17 cellular contexts compared by ENCODE assay signal in genomic region chr19:6227156-6227940, GRCh38. TPM values are rescaled to one million over a fixed set of nuclear protein-coding genes. Genes with fewer than 3 reads are reported as not detected.
A peak's percentile ranks its signal among the peaks of the same experiment; 100 is the strongest.
DNase-seq lines count a peak whose midpoint lies in the region; ATAC-seq and TF ChIP-seq lines count a peak whose summit lies in the region.
"Had no signal": no experiment of that assay in that cellular context is flagged by ENCODE, and none has a peak within 500 bp of the region (broad histone marks: within the 10 kb centered on the region; RNA-seq: fewer than 3 reads in every experiment).

No MANE protein-coding gene starts in this region.

- no peaks in the 10 kb centered on the region for H3K9me3 Mint-ChIP-seq in activated CD4-positive, alpha-beta T cell treated with anti-CD3 and anti-CD28 coated beads, Interleukin-2, amount 10 ng/mL, durations not matched to agents 7 days and 5 days

- CTCF ChIA-PET in activated CD4-positive, alpha-beta T cell treated with anti-CD3 and anti-CD28 coated beads, Interleukin-2, amount 10 ng/mL, durations not matched to agents 7 days and 5 days (lab: Charles Lee) = no interaction called here
- CTCF ChIA-PET in RWPE1 (lab: Yijun Ruan, JAX) = no interaction called here
- CTCF ChIA-PET in HEK293T (lab: Yijun Ruan, JAX) = no interaction called here

- 89 to 91% (median 91%) methylated on average over 33 of the region's 33 CpGs for WGBS in psoas muscle, 3 donors

- no peak for DNase-seq in activated CD4-positive, alpha-beta T cell treated with anti-CD3 and anti-CD28 coated beads, Interleukin-2, amount 10 ng/mL, durations not matched to agents 7 days and 5 days
- no peak for DNase-seq in activated CD4-positive, alpha-beta T cell treated with anti-CD3 and anti-CD28 coated beads, Interleukin-2, amount 50 U/mL, for 48 hours
- DNase-seq in RWPE1 (ENCODE audit: low spot score) (no peak), iPS-NIHi11 (ENCODE audit: low spot score) (peak; percentile 8), psoas muscle (peak; percentile 9 to 34), HEK293T (ENCODE audit: extremely low spot score) (no peak)
- DNase-seq in effector memory CD4-positive, alpha-beta T cell = no peak
- DNase-seq in central memory CD4-positive, alpha-beta T cell = no peak
- DNase-seq: 8988T, Caco-2, DMS53, NCI-H146, NCI-H2081 treated with DMSO at 0.1 percent for 48 hours, NCI-H2227 treated with DMSO at 0.1 percent for 48 hours, NCI-H526 treated with DMSO at 0.1 percent for 48 hours had no signal

- H3K4me3 ChIP-seq in psoas muscle = no peak overlapping the region
- no peak overlapping the region for H3K4me3 ChIP-seq in effector memory CD4-positive, alpha-beta T cell (ENCODE audit: insufficient read depth, low read depth, low read length, poor library complexity, severe bottlenecking)
- H3K4me3 ChIP-seq: K562 had no signal

- no peak for ATAC-seq in psoas muscle
- ATAC-seq: K562 had no signal

- intact Hi-C loops in psoas muscle (cut with DNase I) = loop anchor here in 1 of 2 donors (10.0 kb wide), 1 partner anchor 47 kb away; the partner anchor contains the start of gene MLLT1

- H3K36me3 Mint-ChIP-seq in activated CD4-positive, alpha-beta T cell treated with anti-CD3 and anti-CD28 coated beads, Interleukin-2, amount 10 ng/mL, durations not matched to agents 7 days and 5 days (ENCODE audit: low read depth) = peaks cover 9% of the 10 kb centered on the region

- no peaks in the 10 kb centered on the region for H3K9me3 ChIP-seq in psoas muscle
- H3K9me3 ChIP-seq in effector memory CD4-positive, alpha-beta T cell (ENCODE audit: control insufficient read depth, low read length) = no peaks in the 10 kb centered on the region
- H3K9me3 ChIP-seq: Caco-2 had no signal

- peak overlapping the region; percentile 99 for H3K27ac ChIP-seq in RWPE1
- no peak overlapping the region for H3K27ac ChIP-seq in psoas muscle
- no peak overlapping the region for H3K27ac ChIP-seq in effector memory CD4-positive, alpha-beta T cell (ENCODE audit: insufficient read depth, low read length, poor library complexity, severe bottlenecking)
- H3K27ac ChIP-seq: HL-60 had no signal

- peaks cover 27% of the 10 kb centered on the region for H3K4me1 ChIP-seq in psoas muscle
- H3K4me1 ChIP-seq in effector memory CD4-positive, alpha-beta T cell (ENCODE audit: control insufficient read depth, insufficient read depth, low read length, poor library complexity, severe bottlenecking) = no peaks in the 10 kb centered on the region
- H3K4me1 ChIP-seq: Caco-2 had no signal

- POLR2A ChIA-PET in activated CD4-positive, alpha-beta T cell treated with anti-CD3 and anti-CD28 coated beads, Interleukin-2, amount 10 ng/mL, durations not matched to agents 7 days and 5 days (lab: Charles Lee) = interaction anchor here (0.6 kb wide), 1 partner anchor 60 kb away, joined by 3 read pairs; no protein-coding TSS in a partner anchor
- POLR2A ChIA-PET in RWPE1 (lab: Yijun Ruan, JAX; ENCODE audit: low non-redundant PET) = interaction anchor here (0.6 kb wide), 1 partner anchor 387 kb away, joined by 8 read pairs; no protein-coding TSS in a partner anchor
- POLR2A ChIA-PET in HEK293T (lab: Yijun Ruan, JAX) = no interaction called here

- peak overlapping the region; percentile 62 for H3K27ac Mint-ChIP-seq in activated CD4-positive, alpha-beta T cell treated with anti-CD3 and anti-CD28 coated beads, Interleukin-2, amount 10 ng/mL, durations not matched to agents 7 days and 5 days

- no peak for TF ChIP-seq CTCF in RWPE1 (conservative IDR thresholded peaks at IDR 0.05; ENCODE audit: low read depth)
- TF ChIP-seq CTCF in psoas muscle (IDR thresholded peaks at IDR 0.05) = no peak

- H3K4me1 Mint-ChIP-seq in activated CD4-positive, alpha-beta T cell treated with anti-CD3 and anti-CD28 coated beads, Interleukin-2, amount 10 ng/mL, durations not matched to agents 7 days and 5 days = peaks cover 6% of the 10 kb centered on the region

- no peaks in the 10 kb centered on the region for H3K27me3 Mint-ChIP-seq in activated CD4-positive, alpha-beta T cell treated with anti-CD3 and anti-CD28 coated beads, Interleukin-2, amount 10 ng/mL, durations not matched to agents 7 days and 5 days

- H3K36me3 ChIP-seq in psoas muscle (ENCODE audit: insufficient read depth in 1 of 2, low read depth in 1 of 2) = peaks cover 3 to 27% of the 10 kb centered on the region in 2 donors
- peaks cover 37% of the 10 kb centered on the region for H3K36me3 ChIP-seq in effector memory CD4-positive, alpha-beta T cell (ENCODE audit: control insufficient read depth, insufficient read depth, low read length)

- H3K27me3 ChIP-seq in psoas muscle (ENCODE audit: insufficient read depth in 3 of 3, low read length in 2 of 3) = no peaks in the 10 kb centered on the region
- no peaks in the 10 kb centered on the region for H3K27me3 ChIP-seq in effector memory CD4-positive, alpha-beta T cell (replicated peaks; ENCODE audit: control insufficient read depth, insufficient read depth, low read length, poor library complexity, severe bottlenecking)

- no peak overlapping the region for H3K4me3 Mint-ChIP-seq in activated CD4-positive, alpha-beta T cell treated with anti-CD3 and anti-CD28 coated beads, Interleukin-2, amount 10 ng/mL, durations not matched to agents 7 days and 5 days

TF ChIP-seq in HEK293T, 16 proteins besides CTCF, POLR2A, EP300 and RAD21:
- TF ChIP-seq HDGF (IDR thresholded peaks at IDR 0.05; ENCODE audit: borderline replicate concordance) = no peak

RNA-seq across cellular contexts. Expression of gene MLLT1, which starts 52.4 kb away (rescaled TPM):
- 10 to 100 TPM; 38.4 to 46.5 TPM for total RNA-seq in activated CD4-positive, alpha-beta T cell treated with anti-CD3 and anti-CD28 coated beads, Interleukin-2, amount 10 ng/mL, durations not matched to agents 7 days and 5 days
- total RNA-seq in psoas muscle = 10 to 100 TPM; 35.8 to 51.7 (median 44.0) TPM
- 10 to 100 TPM; 24.2 to 34.2 (median 25.2) TPM for polyA plus RNA-seq in psoas muscle

Comparison
In these comparisons a context has a peak if more than half of its experiments do, and no peak if none do; other contexts are left out.
1. DNase-seq: peak in iPS-NIHi11 (single experiment) and psoas muscle (2 of 2); none in activated CD4-positive, alpha-beta T cell treated with anti-CD3 and anti-CD28 coated beads, Interleukin-2, amount 10 ng/mL, durations not matched to agents 7 days and 5 days (single experiment), activated CD4-positive, alpha-beta T cell treated with anti-CD3 and anti-CD28 coated beads, Interleukin-2, amount 50 U/mL, for 48 hours (0 of 2), RWPE1 (single experiment), HEK293T (single experiment), effector memory CD4-positive, alpha-beta T cell (0 of 3) and central memory CD4-positive, alpha-beta T cell (single experiment).